In the genomic region with DNA sequence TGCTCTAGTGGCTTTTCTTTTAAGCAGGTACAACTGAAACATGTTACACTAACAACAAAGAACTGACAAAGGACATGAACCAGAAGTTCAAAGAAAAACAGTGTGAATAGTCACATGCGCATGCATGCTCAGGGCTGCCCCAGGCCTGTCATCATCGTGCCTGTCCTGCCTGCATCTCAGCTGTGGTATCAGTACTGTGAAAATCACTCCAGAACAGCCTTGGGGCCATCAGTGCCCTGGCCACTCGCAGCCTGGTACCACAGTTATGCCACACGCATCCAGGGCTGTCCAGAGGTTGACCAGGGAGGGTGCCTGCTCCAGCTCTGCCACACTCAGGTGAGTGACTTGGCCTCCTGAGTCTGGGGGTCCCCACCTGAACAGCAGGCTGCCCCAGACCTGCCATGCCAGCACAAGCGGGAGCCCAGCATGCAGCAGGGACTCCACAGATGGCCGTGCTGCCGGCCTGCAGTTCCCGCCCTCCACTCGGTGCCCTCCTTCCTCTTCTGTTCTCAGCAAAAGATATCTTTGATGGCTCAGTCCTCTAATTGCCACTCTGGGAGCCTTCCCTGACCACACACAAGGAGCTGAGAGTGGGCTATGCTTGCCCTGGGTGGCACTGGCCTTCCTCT, we compare ENCODE assay signal across 18 cellular contexts. TPM values are rescaled to one million over a fixed set of nuclear protein-coding genes. Genes with fewer than 3 reads are reported as not detected.
DNase-seq lines count a peak whose midpoint lies in the region; ATAC-seq and TF ChIP-seq lines count a peak whose summit lies in the region.
"Had no signal": no experiment of that assay in that cellular context is flagged by ENCODE, and none has a peak within 500 bp of the region (broad histone marks: within the 10 kb centered on the region; RNA-seq: fewer than 3 reads in every experiment).

No MANE protein-coding gene starts in this region.

- DNase-seq in activated CD4-positive, CD25-positive, alpha-beta regulatory T cell treated with anti-CD3 and anti-CD28 coated beads, Interleukin-2, amount 50 U/mL, for 72 hours = peak; percentile 19
- DNase-seq in activated CD4-positive, CD25-positive, alpha-beta regulatory T cell (lab: John Stamatoyannopoulos, UW) = no peak
- DNase-seq in islet precursor cell = peak; percentile 56
- DNase-seq in psoas muscle = no peak
- no peak for DNase-seq in vagina (ENCODE audit: extremely low spot score in 2 of 2)
- no peak for DNase-seq in KG1 (lab: John Stamatoyannopoulos, UW)
- DNase-seq in anterior cingulate cortex (lab: John Stamatoyannopoulos, UW) = no peak
- DNase-seq in LoVo (ENCODE audit: low spot score) = no peak
- DNase-seq: activated CD4-positive, alpha-beta T cell treated with anti-CD3 and anti-CD28 coated beads for 48 hours; C1 segment of cervical spinal cord; midbrain; NCI-H1092 treated with DMSO at 0.1 percent for 48 hours; NCI-H2171; occipital lobe; SHP77; stimulated activated naive CD4-positive, alpha-beta T cell treated with Interleukin-2 at 50 U/mL for 16 hours; T-helper 9 cell had no signal

- no peaks in the 10 kb centered on the region for H3K36me3 ChIP-seq in psoas muscle (ENCODE audit: insufficient read depth in 1 of 2, low read depth in 1 of 2)
- H3K36me3 ChIP-seq in vagina = no peaks in the 10 kb centered on the region

- H3K4me3 ChIP-seq in psoas muscle (peak overlapping the region; percentile 58), vagina (peak overlapping the region; percentile 6 to 48)

- H3K4me1 ChIP-seq in psoas muscle (peaks cover 6% of the 10 kb centered on the region), vagina (peaks cover 59% of the 10 kb centered on the region)

- no peak for ATAC-seq in psoas muscle

- no peak for TF ChIP-seq CTCF in psoas muscle (IDR thresholded peaks at IDR 0.05)
- TF ChIP-seq CTCF in vagina (IDR thresholded peaks at IDR 0.05) = no peak

- WGBS in psoas muscle, 3 donors = 77 to 80% (median 78%) methylated on average over 9 of the region's 9 CpGs

- H3K27ac ChIP-seq in psoas muscle = peak overlapping the region; percentile 61
- H3K27ac ChIP-seq in vagina = no peak overlapping the region
- H3K27ac ChIP-seq: 22Rv1 had no signal

- intact Hi-C loops in psoas muscle (cut with DNase I) = no loop called here
- intact Hi-C loops in vagina (cut with DNase I) = no loop called here

- H3K27me3 ChIP-seq in psoas muscle (ENCODE audit: insufficient read depth in 3 of 3, low read length in 2 of 3) (peaks cover 0 to 1% (median 0%) of the 10 kb centered on the region in 3 donors), vagina (no peaks in the 10 kb centered on the region)

- no peaks in the 10 kb centered on the region for H3K9me3 ChIP-seq in psoas muscle
- no peaks in the 10 kb centered on the region for H3K9me3 ChIP-seq in vagina

- TF ChIP-seq POLR2A in vagina (IDR thresholded peaks at IDR 0.05) = no peak

RNA-seq across cellular contexts. Expression of gene LIMS2, which starts 12.3 kb away (rescaled TPM):
- total RNA-seq in psoas muscle = 10 to 100 TPM in 3 of 4 donors, 1 to 10 TPM in 1; 9.3 to 31.8 (median 20.5) TPM
- 10 to 100 TPM; 12.1 to 16.4 (median 12.9) TPM for polyA plus RNA-seq in psoas muscle
- total RNA-seq in vagina = 44.2 TPM

RNA-seq across cellular contexts. Expression of gene GPR17, which starts 17.1 kb away (rescaled TPM):
- under 1 TPM in 1 of 4 donors, not detected in 3; 0.17 TPM for total RNA-seq in psoas muscle
- polyA plus RNA-seq in psoas muscle = under 1 TPM; 0.14 to 0.35 (median 0.21) TPM
- not detected for total RNA-seq in vagina

RNA-seq across cellular contexts. Expression of gene SFT2D3, which starts 38.2 kb away (rescaled TPM):
- total RNA-seq in psoas muscle = 1 to 10 TPM; 1.6 to 3.7 (median 2.1) TPM
- polyA plus RNA-seq in psoas muscle = 1 to 10 TPM; 1.5 to 4.1 (median 2.5) TPM
- total RNA-seq in vagina = 3.7 TPM

Comparison
In these comparisons a context has a peak if more than half of its experiments do, and no peak if none do; other contexts are left out.
1. DNase-seq: peak in activated CD4-positive, CD25-positive, alpha-beta regulatory T cell treated with anti-CD3 and anti-CD28 coated beads, Interleukin-2, amount 50 U/mL, for 72 hours (single experiment) and islet precursor cell (single experiment); none in activated CD4-positive, CD25-positive, alpha-beta regulatory T cell (0 of 4), psoas muscle (0 of 2), vagina (0 of 2), KG1 (single experiment), anterior cingulate cortex (0 of 58) and LoVo (single experiment).